29 cellular contexts compared by ENCODE assay signal in the genomic region with DNA sequence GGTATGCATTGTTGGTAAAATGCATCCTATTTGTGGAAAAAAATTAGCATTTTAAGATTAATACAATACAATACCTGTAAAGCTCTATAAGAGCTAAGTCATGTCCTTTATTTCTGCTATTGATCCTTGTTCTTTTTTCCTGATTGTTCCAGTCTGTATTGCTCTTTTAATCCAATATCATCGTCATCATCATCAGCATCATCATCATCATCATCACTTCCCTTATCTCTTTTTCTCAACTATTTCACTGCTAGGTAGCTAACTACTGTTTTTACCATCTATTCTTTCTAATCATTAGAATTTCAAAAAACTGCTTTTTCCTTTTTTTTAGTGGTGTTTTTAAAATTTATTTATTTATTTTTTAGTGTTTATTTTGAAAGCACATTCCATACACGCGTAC.
"Had no signal": no experiment of that assay in that cellular context is flagged by ENCODE, and none has a peak within 500 bp of the region (broad histone marks: within the 10 kb centered on the region; RNA-seq: fewer than 3 reads in every experiment).

No MANE protein-coding gene starts in this region.

- ATAC-seq: activated CD8-positive, alpha-beta T cell treated with anti-CD3 and anti-CD28 coated beads for 36 hours; activated T-cell treated with anti-CD3 and anti-CD28 coated beads, Interleukin-2, amount 50 U/mL, for 4 hours; activated T-helper 17 cell treated with anti-CD3 and anti-CD28 coated beads, Interleukin-2, amount 50 U/mL, for 72 hours; esophagus mucosa; T-helper 17 cell; WTC11 had no signal

- FAIRE-seq: astrocyte, bronchial epithelial cell, frontal cortex had no signal

- H3K36me3 ChIP-seq: brain microvascular endothelial cell had no signal

- DNase-seq: activated CD4-positive, alpha-beta T cell treated with anti-CD3 and anti-CD28 coated beads for 1 hour; activated CD4-positive, alpha-beta T cell treated with anti-CD3 and anti-CD28 coated beads for 4 hours; activated CD4-positive, alpha-beta T cell treated with anti-CD3 and anti-CD28 coated beads, Interleukin-2, amount 10 ng/mL, durations not matched to agents 7 days and 5 days; activated CD4-positive, alpha-beta T cell treated with anti-CD3 and anti-CD28 coated beads, Interleukin-2, amount 50 U/mL, for 4 hours; activated CD8-positive, alpha-beta memory T cell treated with anti-CD3 and anti-CD28 coated beads for 24 hours; activated CD8-positive, alpha-beta T cell treated with anti-CD3 and anti-CD28 coated beads for 36 hours; activated effector memory CD4-positive, alpha-beta T cell treated with Interleukin-2 at 50 U/mL for 16 hours; activated gamma-delta T cell treated with Interleukin-2 at 50 U/mL for 16 hours; activated naive CD4-positive, alpha-beta T cell treated with anti-CD3 and anti-CD28 coated beads, Interleukin-2, amount 50 U/mL, for 16 hours; activated naive CD4-positive, alpha-beta T cell treated with Interleukin-2 at 50 U/mL for 16 hours; activated T-cell treated with anti-CD3 and anti-CD28 coated beads, Interleukin-2, amount 50 U/mL, for 4 hours; amniotic stem cell; anterior cingulate cortex; brain microvascular endothelial cell; dorsolateral prefrontal cortex; effector memory CD4-positive, alpha-beta T cell; endodermal cell; foreskin fibroblast; head of caudate nucleus; T-helper 1 cell; T-helper 17 cell; T1000 had no signal

- H3K4me3 ChIP-seq: coronary artery, dorsolateral prefrontal cortex had no signal

- H3K27me3 ChIP-seq: brain microvascular endothelial cell, dorsolateral prefrontal cortex had no signal

- H3K27ac ChIP-seq: brain microvascular endothelial cell, coronary artery, dorsolateral prefrontal cortex had no signal
